ENCODE assay signal across 9 cellular contexts in the genomic region with DNA sequence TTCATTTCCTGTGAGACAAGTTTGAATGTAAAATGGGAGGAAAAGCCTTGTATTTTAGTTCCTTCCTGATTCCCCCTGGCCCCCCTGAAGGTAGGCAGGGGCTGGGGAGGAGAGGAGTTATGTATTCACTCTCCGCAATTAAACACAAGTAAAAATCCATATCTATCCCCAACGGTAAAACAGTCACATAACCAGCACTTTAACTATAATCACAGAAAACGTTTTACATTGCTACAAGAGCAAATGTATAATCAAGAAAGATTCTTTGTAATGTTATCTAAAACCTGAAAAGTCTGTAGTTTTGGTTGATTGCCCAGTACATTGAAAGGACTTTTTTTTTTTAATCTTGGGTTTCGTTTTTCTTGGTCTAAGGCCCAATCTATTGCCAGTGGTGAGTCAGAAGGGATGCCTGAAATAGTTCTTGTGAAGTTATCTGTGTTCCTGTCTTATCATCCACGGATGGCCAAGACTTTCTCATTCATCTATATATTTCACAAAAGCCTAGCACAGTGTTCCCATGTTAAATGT. TPM values are rescaled to one million over a fixed set of nuclear protein-coding genes. Genes with fewer than 3 reads are reported as not detected.
A peak's percentile ranks its signal among the peaks of the same experiment; 100 is the strongest.
DNase-seq lines count a peak whose midpoint lies in the region; ATAC-seq lines count a peak whose summit lies in the region.
"Had no signal": no experiment of that assay in that cellular context is flagged by ENCODE, and none has a peak within 500 bp of the region (broad histone marks: within the 10 kb centered on the region; RNA-seq: fewer than 3 reads in every experiment).

No MANE protein-coding gene starts in this region.

- no peak overlapping the region for H3K4me3 Mint-ChIP-seq in memory B cell
- H3K4me3 Mint-ChIP-seq in naive thymus-derived CD8-positive, alpha-beta T cell: no peak overlapping the region
- H3K4me3 Mint-ChIP-seq: T-helper 1 cell treated with Interleukin-12 subunit alpha and Interleukin-12 subunit beta and Interleukin-4 antibody, amounts not matched to agents 30 μg/mL and 1 μg/mL, for 36 hours had no signal

- peaks cover 9% of the 10 kb centered on the region for H3K36me3 Mint-ChIP-seq in memory B cell
- H3K36me3 Mint-ChIP-seq in naive thymus-derived CD8-positive, alpha-beta T cell: peaks cover 0 to 3% (median 0%) of the 10 kb centered on the region in 3 donors

- no peaks in the 10 kb centered on the region for H3K27me3 Mint-ChIP-seq in memory B cell
- H3K27me3 Mint-ChIP-seq in naive thymus-derived CD8-positive, alpha-beta T cell: peaks cover 7 to 30% (median 19%) of the 10 kb centered on the region in 5 donors

- no peaks in the 10 kb centered on the region for H3K9me3 Mint-ChIP-seq in memory B cell
- H3K9me3 Mint-ChIP-seq in naive thymus-derived CD8-positive, alpha-beta T cell: no peaks in the 10 kb centered on the region
- H3K9me3 Mint-ChIP-seq: T-helper 1 cell treated with Interleukin-12 subunit alpha and Interleukin-12 subunit beta and Interleukin-4 antibody, amounts not matched to agents 30 μg/mL and 1 μg/mL, for 36 hours had no signal

- DNase-seq in AG20443 (ENCODE audit: low spot score): peak; percentile 50
- DNase-seq in amniotic epithelial cell (ENCODE audit: low read depth): peak; percentile 96
- no peak for DNase-seq in memory B cell (ENCODE audit: low spot score in 2 of 2)
- DNase-seq in naive thymus-derived CD8-positive, alpha-beta T cell: no peak
- no peak for DNase-seq in NCI-H446 treated with DMSO at 0.1 percent for 48 hours (lab: John Stamatoyannopoulos, UW)
- DNase-seq in stimulated activated CD4-positive, alpha-beta T cell treated with anti-CD3 and anti-CD28 coated beads, Interleukin-4, amount 100 ng/mL, for 4 hours: no peak

- peaks cover 6% of the 10 kb centered on the region for H3K4me1 Mint-ChIP-seq in memory B cell
- no peaks in the 10 kb centered on the region for H3K4me1 Mint-ChIP-seq in naive thymus-derived CD8-positive, alpha-beta T cell

- ATAC-seq in HG02884 (IDR thresholded peaks at IDR 0.05; ENCODE audit: unreplicated experiment) (peak; percentile 65), memory B cell (ENCODE audit: low read depth) (no peak), GM19324 (IDR thresholded peaks at IDR 0.05; ENCODE audit: low FRiP score, unreplicated experiment) (no peak)
- ATAC-seq in naive thymus-derived CD8-positive, alpha-beta T cell: no peak

- POLR2A ChIA-PET in naive thymus-derived CD8-positive, alpha-beta T cell (lab: Charles Lee): no interaction called here

- peak overlapping the region; percentile 64 for H3K27ac Mint-ChIP-seq in memory B cell
- H3K27ac Mint-ChIP-seq in naive thymus-derived CD8-positive, alpha-beta T cell: no peak overlapping the region
- H3K27ac Mint-ChIP-seq: T-helper 1 cell treated with Interleukin-12 subunit alpha and Interleukin-12 subunit beta and Interleukin-4 antibody, amounts not matched to agents 30 μg/mL and 1 μg/mL, for 36 hours had no signal

RNA-seq across cellular contexts. Expression of gene CCNYL1, which starts 34.5 kb away (rescaled TPM):
- total RNA-seq in naive thymus-derived CD8-positive, alpha-beta T cell: 10 to 100 TPM; 11.7 to 14.3 TPM
- 1 to 10 TPM; 1.2 to 2.1 (median 1.3) TPM for polyA plus RNA-seq in naive thymus-derived CD8-positive, alpha-beta T cell

RNA-seq across cellular contexts. Expression of gene METTL21A, which starts 51.7 kb away (rescaled TPM):
- total RNA-seq in naive thymus-derived CD8-positive, alpha-beta T cell: 10 to 100 TPM; 29.6 to 29.9 TPM
- polyA plus RNA-seq in naive thymus-derived CD8-positive, alpha-beta T cell: 10 to 100 TPM; 34.2 to 50.4 (median 39.4) TPM

Comparison
In these comparisons a context has a peak if more than half of its experiments do, and no peak if none do; other contexts are left out.
1. DNase-seq: peak in AG20443 (single experiment) and amniotic epithelial cell (single experiment); none in memory B cell (0 of 2), naive thymus-derived CD8-positive, alpha-beta T cell (0 of 10), NCI-H446 treated with DMSO at 0.1 percent for 48 hours (single experiment) and stimulated activated CD4-positive, alpha-beta T cell treated with anti-CD3 and anti-CD28 coated beads, Interleukin-4, amount 100 ng/mL, for 4 hours (0 of 2).